32 cellular contexts compared by ENCODE assay signal in the genomic region with DNA sequence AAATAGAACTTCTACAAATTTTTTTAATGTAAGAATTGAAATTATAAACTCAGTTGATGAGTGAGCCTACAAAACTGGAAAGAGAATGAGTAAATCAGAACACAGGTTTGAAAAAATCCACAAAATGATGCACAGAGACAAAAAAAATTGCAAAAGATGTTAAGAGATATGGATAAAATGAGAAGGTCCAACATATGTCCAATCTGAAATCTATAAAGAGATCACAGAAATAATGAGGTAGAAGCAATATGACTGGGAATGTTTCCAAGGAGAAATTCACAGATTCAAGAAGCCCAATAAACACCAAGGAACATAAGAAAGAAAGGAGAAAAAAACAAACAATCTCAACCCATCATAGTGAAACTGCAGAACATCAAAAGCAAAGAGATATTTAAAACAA.
"Had no signal": no experiment of that assay in that cellular context is flagged by ENCODE, and none has a peak within 500 bp of the region (broad histone marks: within the 10 kb centered on the region; RNA-seq: fewer than 3 reads in every experiment).

No MANE protein-coding gene starts in this region.

- FAIRE-seq: astrocyte, bronchial epithelial cell had no signal

- H3K9me3 ChIP-seq: adrenal gland, ascending aorta, body of pancreas, breast epithelium had no signal

- DNase-seq: activated effector memory CD4-positive, alpha-beta T cell treated with anti-CD3 and anti-CD28 coated beads, Interleukin-2, amount 50 U/mL, for 16 hours; activated effector memory CD4-positive, alpha-beta T cell treated with Interleukin-2 at 50 U/mL for 16 hours; activated gamma-delta T cell; activated gamma-delta T cell treated with Interleukin-2 at 50 U/mL for 16 hours; activated naive CD4-positive, alpha-beta T cell; activated naive CD4-positive, alpha-beta T cell treated with anti-CD3 and anti-CD28 coated beads for 36 hours; activated naive CD4-positive, alpha-beta T cell treated with anti-CD3 and anti-CD28 coated beads, Interleukin-2, amount 10 ng/mL, durations not matched to agents 7 days and 5 days; activated naive CD4-positive, alpha-beta T cell treated with anti-CD3 and anti-CD28 coated beads, Interleukin-2, amount 50 U/mL, for 16 hours; activated naive CD4-positive, alpha-beta T cell treated with Interleukin-2 at 50 U/mL for 16 hours; activated naive CD8-positive, alpha-beta T cell treated with anti-CD3 and anti-CD28 coated beads for 36 hours; activated naive CD8-positive, alpha-beta T cell treated with anti-CD3 and anti-CD28 coated beads, Interleukin-2, amount 10 ng/mL, durations not matched to agents 7 days and 5 days; activated naive CD8-positive, alpha-beta T cell treated with anti-CD3 and anti-CD28 coated beads, Interleukin-2, amount 50 U/mL, for 24 hours; activated T-cell treated with anti-CD3 and anti-CD28 coated beads, Interleukin-2, amount 50 U/mL, for 4 hours; activated T-cell treated with anti-CD3 and anti-CD28 coated beads, Interleukin-2, amount 50 U/mL, for 48 hours; activated T-cell treated with anti-CD3 and anti-CD28 coated beads, Interleukin-2, amount 50 U/mL, for 72 hours; adrenal gland; amniotic stem cell; amygdala; anterior cingulate cortex; aorta; body of pancreas; brain microvascular endothelial cell; caudate nucleus; central memory CD4-positive, alpha-beta T cell; cerebellar nuclear complex had no signal

- H3K4me3 ChIP-seq: adrenal gland, ascending aorta, body of pancreas, breast epithelium, cardiac muscle cell had no signal

- H3K27ac ChIP-seq: adrenal gland, ascending aorta, body of pancreas, brain microvascular endothelial cell, breast epithelium, cardiac muscle cell had no signal

- H3K36me3 ChIP-seq: adrenal gland, ascending aorta, brain microvascular endothelial cell, breast epithelium, cardiac muscle cell had no signal

- H3K4me1 ChIP-seq: adrenal gland, ascending aorta, body of pancreas, breast epithelium had no signal

- ATAC-seq: activated naive CD4-positive, alpha-beta T cell treated with anti-CD3 and anti-CD28 coated beads, Interleukin-2, amount 50 U/mL, for 72 hours; activated naive CD8-positive, alpha-beta T cell treated with anti-CD3 and anti-CD28 coated beads, Interleukin-2, amount 50 U/mL, for 24 hours; activated T-cell treated with anti-CD3 and anti-CD28 coated beads, Interleukin-2, amount 50 U/mL, for 4 hours; activated T-cell treated with anti-CD3 and anti-CD28 coated beads, Interleukin-2, amount 50 U/mL, for 72 hours; activated T-helper 17 cell treated with anti-CD3 and anti-CD28 coated beads, Interleukin-2, amount 50 U/mL, for 72 hours; body of pancreas had no signal
